ENCODE assay signal across 16 cellular contexts in the genomic region with DNA sequence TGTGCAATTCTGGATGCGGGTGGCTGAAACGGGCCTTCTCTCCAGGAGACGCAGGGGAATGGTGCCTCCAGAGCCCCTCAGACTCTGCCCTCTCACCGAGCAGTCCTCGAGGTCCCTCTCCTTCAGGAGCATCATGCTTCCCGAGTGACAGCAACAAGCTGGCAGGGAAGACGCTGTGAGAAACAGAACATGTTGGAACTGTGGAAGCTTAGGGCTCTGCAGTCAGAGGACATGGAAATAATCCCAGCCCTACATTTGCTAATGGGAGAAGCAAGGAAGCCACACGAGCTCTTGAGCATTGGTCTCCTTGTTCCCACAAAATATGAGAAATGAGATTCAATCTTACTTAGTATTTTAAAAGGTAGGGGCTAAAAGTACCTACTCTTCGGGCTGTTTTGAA.
A peak's percentile ranks its signal among the peaks of the same experiment; 100 is the strongest.
DNase-seq lines count a peak whose midpoint lies in the region; ATAC-seq lines count a peak whose summit lies in the region.
"Had no signal": no experiment of that assay in that cellular context is flagged by ENCODE, and none has a peak within 500 bp of the region (broad histone marks: within the 10 kb centered on the region; RNA-seq: fewer than 3 reads in every experiment).

No MANE protein-coding gene starts in this region.

- H3K27ac Mint-ChIP-seq in T-helper 2 cell treated with Interferon-gamma antibody and Interleukin-4, amounts not matched to agents 5 μg/mL and 100 μg/mL, for 36 hours, result peak overlapping the region; percentile 91
- H3K27ac Mint-ChIP-seq in activated naive CD4-positive, alpha-beta T cell treated with anti-CD3 and anti-CD28 coated beads, Interleukin-2, amount 10 ng/mL, durations not matched to agents 7 days and 5 days, result peak overlapping the region; percentile 96
- peak overlapping the region in 1 of 2 donors; percentile 83 for H3K27ac Mint-ChIP-seq in activated naive CD4-positive, alpha-beta T cell treated with anti-CD3 and anti-CD28 coated beads, Interleukin-2, amount 50 U/mL, for 72 hours
- H3K27ac Mint-ChIP-seq in activated T-helper 17 cell treated with anti-CD3 and anti-CD28 coated beads, Interleukin-2, amount 50 U/mL, for 72 hours, result no peak overlapping the region

- no peaks in the 10 kb centered on the region for H3K27me3 Mint-ChIP-seq in T-helper 2 cell treated with Interferon-gamma antibody and Interleukin-4, amounts not matched to agents 5 μg/mL and 100 μg/mL, for 36 hours (ENCODE audit: low read depth)
- no peaks in the 10 kb centered on the region for H3K27me3 Mint-ChIP-seq in activated naive CD4-positive, alpha-beta T cell treated with anti-CD3 and anti-CD28 coated beads, Interleukin-2, amount 10 ng/mL, durations not matched to agents 7 days and 5 days
- no peaks in the 10 kb centered on the region for H3K27me3 Mint-ChIP-seq in activated T-helper 17 cell treated with anti-CD3 and anti-CD28 coated beads, Interleukin-2, amount 50 U/mL, for 72 hours

- no peak for DNase-seq in T-helper 2 cell treated with Interferon-gamma antibody and Interleukin-4, amounts not matched to agents 5 μg/mL and 100 μg/mL, for 36 hours (ENCODE audit: low spot score)
- DNase-seq in T-helper 2 cell, result no peak
- no peak for DNase-seq in activated naive CD4-positive, alpha-beta T cell treated with anti-CD3 and anti-CD28 coated beads, Interleukin-2, amount 10 ng/mL, durations not matched to agents 7 days and 5 days
- DNase-seq in activated naive CD4-positive, alpha-beta T cell treated with anti-CD3 and anti-CD28 coated beads, Interleukin-2, amount 50 U/mL, for 72 hours (ENCODE audit: low spot score in 2 of 2), result no peak
- no peak for DNase-seq in stimulated activated CD4-positive, alpha-beta T cell treated with anti-CD3 and anti-CD28 coated beads, Interleukin-4, amount 100 ng/mL, for 1 hour
- no peak for DNase-seq in activated gamma-delta T cell (lab: John Stamatoyannopoulos, UW)
- DNase-seq: DMS79, IMR-90, NCI-H1417 treated with DMSO at 0.1 percent for 48 hours, NCI-H2029, NCI-H2171 treated with DMSO at 0.1 percent for 48 hours, NCI-H774 had no signal

- peaks cover 22% of the 10 kb centered on the region for H3K36me3 Mint-ChIP-seq in T-helper 2 cell treated with Interferon-gamma antibody and Interleukin-4, amounts not matched to agents 5 μg/mL and 100 μg/mL, for 36 hours (ENCODE audit: low read depth)
- H3K36me3 Mint-ChIP-seq in activated naive CD4-positive, alpha-beta T cell treated with anti-CD3 and anti-CD28 coated beads, Interleukin-2, amount 10 ng/mL, durations not matched to agents 7 days and 5 days, result peaks cover 20% of the 10 kb centered on the region
- peaks cover 15 to 31% of the 10 kb centered on the region in 2 donors for H3K36me3 Mint-ChIP-seq in activated naive CD4-positive, alpha-beta T cell treated with anti-CD3 and anti-CD28 coated beads, Interleukin-2, amount 50 U/mL, for 72 hours
- no peaks in the 10 kb centered on the region for H3K36me3 Mint-ChIP-seq in activated T-helper 17 cell treated with anti-CD3 and anti-CD28 coated beads, Interleukin-2, amount 50 U/mL, for 72 hours (ENCODE audit: low read depth)

- H3K4me1 Mint-ChIP-seq in T-helper 2 cell treated with Interferon-gamma antibody and Interleukin-4, amounts not matched to agents 5 μg/mL and 100 μg/mL, for 36 hours (ENCODE audit: low read depth), result peaks cover 29% of the 10 kb centered on the region
- peaks cover 40% of the 10 kb centered on the region for H3K4me1 Mint-ChIP-seq in activated naive CD4-positive, alpha-beta T cell treated with anti-CD3 and anti-CD28 coated beads, Interleukin-2, amount 10 ng/mL, durations not matched to agents 7 days and 5 days
- H3K4me1 Mint-ChIP-seq in activated T-helper 17 cell treated with anti-CD3 and anti-CD28 coated beads, Interleukin-2, amount 50 U/mL, for 72 hours, result peaks cover 14% of the 10 kb centered on the region

- CTCF ChIA-PET in activated naive CD4-positive, alpha-beta T cell treated with anti-CD3 and anti-CD28 coated beads, Interleukin-2, amount 10 ng/mL, durations not matched to agents 7 days and 5 days (lab: Charles Lee), result interaction anchor here (2.0 to 3.1 kb wide), 2 partner anchors 76 to 129 kb away, joined by 10 to 13 read pairs; no protein-coding TSS in a partner anchor

- ATAC-seq in activated naive CD4-positive, alpha-beta T cell treated with anti-CD3 and anti-CD28 coated beads, Interleukin-2, amount 50 U/mL, for 72 hours, result no peak
- ATAC-seq in activated T-helper 17 cell treated with anti-CD3 and anti-CD28 coated beads, Interleukin-2, amount 50 U/mL, for 72 hours (replicated peaks), result no peak
- no peak for ATAC-seq in HG02885 (IDR thresholded peaks at IDR 0.05; ENCODE audit: poor library complexity, unreplicated experiment)
- ATAC-seq: Panc1, Right ventricle myocardium inferior had no signal

- peaks cover 16% of the 10 kb centered on the region for H3K9me3 Mint-ChIP-seq in T-helper 2 cell treated with Interferon-gamma antibody and Interleukin-4, amounts not matched to agents 5 μg/mL and 100 μg/mL, for 36 hours
- H3K9me3 Mint-ChIP-seq in activated naive CD4-positive, alpha-beta T cell treated with anti-CD3 and anti-CD28 coated beads, Interleukin-2, amount 10 ng/mL, durations not matched to agents 7 days and 5 days, result peaks cover 13% of the 10 kb centered on the region
- H3K9me3 Mint-ChIP-seq in activated naive CD4-positive, alpha-beta T cell treated with anti-CD3 and anti-CD28 coated beads, Interleukin-2, amount 50 U/mL, for 72 hours, result peaks cover 14 to 17% of the 10 kb centered on the region in 2 donors
- H3K9me3 Mint-ChIP-seq in activated T-helper 17 cell treated with anti-CD3 and anti-CD28 coated beads, Interleukin-2, amount 50 U/mL, for 72 hours, result peaks cover 8% of the 10 kb centered on the region

- H3K4me3 Mint-ChIP-seq in T-helper 2 cell treated with Interferon-gamma antibody and Interleukin-4, amounts not matched to agents 5 μg/mL and 100 μg/mL, for 36 hours, result peak overlapping the region; percentile 88
- peak overlapping the region; percentile 77 for H3K4me3 Mint-ChIP-seq in activated naive CD4-positive, alpha-beta T cell treated with anti-CD3 and anti-CD28 coated beads, Interleukin-2, amount 10 ng/mL, durations not matched to agents 7 days and 5 days
- peak overlapping the region; percentile 83 for H3K4me3 Mint-ChIP-seq in activated T-helper 17 cell treated with anti-CD3 and anti-CD28 coated beads, Interleukin-2, amount 50 U/mL, for 72 hours
